23 cellular contexts compared by ENCODE assay signal in genomic region chr6:46254946-46255345, GRCh38.
A peak's percentile ranks its signal among the peaks of the same experiment; 100 is the strongest.
DNase-seq lines count a peak whose midpoint lies in the region; FAIRE-seq and TF ChIP-seq lines count a peak whose summit lies in the region.
"Had no signal": no experiment of that assay in that cellular context is flagged by ENCODE, and none has a peak within 500 bp of the region (broad histone marks: within the 10 kb centered on the region; RNA-seq: fewer than 3 reads in every experiment).

No MANE protein-coding gene starts in this region.

- H3K36me3 Mint-ChIP-seq in activated naive CD8-positive, alpha-beta T cell treated with anti-CD3 and anti-CD28 coated beads for 36 hours: no peaks in the 10 kb centered on the region
- H3K36me3 Mint-ChIP-seq: CD4-positive, CD25-positive, alpha-beta regulatory T cell; CD8-positive, alpha-beta T cell had no signal

- H3K4me1 Mint-ChIP-seq in activated naive CD8-positive, alpha-beta T cell treated with anti-CD3 and anti-CD28 coated beads for 36 hours: no peaks in the 10 kb centered on the region
- H3K4me1 Mint-ChIP-seq: B cell; CD4-positive, CD25-positive, alpha-beta regulatory T cell had no signal

- no peaks in the 10 kb centered on the region for H3K9me3 Mint-ChIP-seq in activated naive CD8-positive, alpha-beta T cell treated with anti-CD3 and anti-CD28 coated beads for 36 hours
- H3K9me3 Mint-ChIP-seq: CD8-positive, alpha-beta T cell had no signal

- WGBS in esophagus muscularis mucosa: 86% methylated on average over 2 of the region's 2 CpGs
- 24 to 72% (median 34%) methylated on average over 2 of the region's 2 CpGs for WGBS in small intestine, 3 donors

- no peaks in the 10 kb centered on the region for H3K36me3 ChIP-seq in esophagus muscularis mucosa
- no peaks in the 10 kb centered on the region for H3K36me3 ChIP-seq in small intestine (ENCODE audit: control insufficient read depth in 2 of 2, insufficient read depth in 2 of 2, low read length in 2 of 2)
- H3K36me3 ChIP-seq: BLaER1 had no signal

- H3K4me1 ChIP-seq in esophagus muscularis mucosa (peaks cover 0 to 21% (median 2%) of the 10 kb centered on the region in 4 donors), small intestine (ENCODE audit: control insufficient read depth in 2 of 2, insufficient read depth in 1 of 2, low read depth in 1 of 2, low read length in 1 of 2) (peaks cover 0 to 2% of the 10 kb centered on the region in 2 donors)
- H3K4me1 ChIP-seq: BLaER1, Caco-2 had no signal

- H3K27ac ChIP-seq in esophagus muscularis mucosa (replicated peaks in 1 of 4): no peak overlapping the region
- H3K27ac ChIP-seq in small intestine (ENCODE audit: low read depth in 1 of 2, low read length in 1 of 2): no peak overlapping the region
- H3K27ac ChIP-seq: 22Rv1, BLaER1, C4-2B had no signal

- H3K4me3 ChIP-seq in esophagus muscularis mucosa (no peak overlapping the region), small intestine (ENCODE audit: low read depth in 1 of 2, low read length in 2 of 2) (no peak overlapping the region)
- H3K4me3 ChIP-seq: BLaER1 had no signal

- DNase-seq in LoVo (ENCODE audit: low spot score) (peak; percentile 3), esophagus muscularis mucosa (ENCODE audit: extremely low spot score) (peak; percentile 26), kidney tubule cell (ENCODE audit: low spot score) (peak; percentile 56), small intestine (peak; percentile 76), NOMO-1 treated with dmso at 0.1 percent for 144 hours (lab: John Stamatoyannopoulos, UW; ENCODE audit: unreplicated experiment) (no peak), H4 (ENCODE audit: low spot score) (no peak), NCI-H1694 (lab: John Stamatoyannopoulos, UW) (no peak)
- DNase-seq in activated naive CD8-positive, alpha-beta T cell treated with anti-CD3 and anti-CD28 coated beads for 36 hours: no peak
- DNase-seq: Caco-2; CD4-positive, CD25-positive, alpha-beta regulatory T cell; CD8-positive, alpha-beta T cell; DMS153; DND-41; GOT3; H7; HCEC 1CT had no signal

- no peak overlapping the region for H3K27ac Mint-ChIP-seq in activated naive CD8-positive, alpha-beta T cell treated with anti-CD3 and anti-CD28 coated beads for 36 hours
- H3K27ac Mint-ChIP-seq: B cell; CD4-positive, CD25-positive, alpha-beta regulatory T cell; CD8-positive, alpha-beta T cell had no signal

- H3K9me3 ChIP-seq in esophagus muscularis mucosa (no peaks in the 10 kb centered on the region), small intestine (ENCODE audit: control insufficient read depth, low read depth) (no peaks in the 10 kb centered on the region)
- H3K9me3 ChIP-seq: BLaER1, Caco-2 had no signal

- no peak for TF ChIP-seq CTCF in esophagus muscularis mucosa (IDR thresholded peaks at IDR 0.05)

- FAIRE-seq in small intestine (lab: Jason Lieb, UNC): no peak
- FAIRE-seq: A204.1, G401.6, GM12892 had no signal

- no peak for TF ChIP-seq POLR2A in esophagus muscularis mucosa (IDR thresholded peaks at IDR 0.05; ENCODE audit: low read depth)

- no peaks in the 10 kb centered on the region for H3K27me3 Mint-ChIP-seq in activated naive CD8-positive, alpha-beta T cell treated with anti-CD3 and anti-CD28 coated beads for 36 hours
- H3K27me3 Mint-ChIP-seq: B cell; CD4-positive, CD25-positive, alpha-beta regulatory T cell had no signal

- intact Hi-C loops in esophagus muscularis mucosa (cut with DNase I): no loop called here

- H3K4me3 Mint-ChIP-seq in activated naive CD8-positive, alpha-beta T cell treated with anti-CD3 and anti-CD28 coated beads for 36 hours: no peak overlapping the region
- H3K4me3 Mint-ChIP-seq: B cell; CD4-positive, CD25-positive, alpha-beta regulatory T cell; CD8-positive, alpha-beta T cell had no signal

- H3K27me3 ChIP-seq in esophagus muscularis mucosa (no peaks in the 10 kb centered on the region), small intestine (ENCODE audit: control insufficient read depth in 2 of 2, insufficient read depth in 2 of 2, low read length in 2 of 2) (no peaks in the 10 kb centered on the region)
- H3K27me3 ChIP-seq: BLaER1 had no signal

- TF ChIP-seq EP300 in esophagus muscularis mucosa (IDR thresholded peaks at IDR 0.05): no peak

Comparison
In these comparisons a context has a peak if more than half of its experiments do, and no peak if none do; other contexts are left out.
1. DNase-seq: peak in LoVo (single experiment), esophagus muscularis mucosa (single experiment), kidney tubule cell (single experiment) and small intestine (single experiment); none in NOMO-1 treated with dmso at 0.1 percent for 144 hours (single experiment), activated naive CD8-positive, alpha-beta T cell treated with anti-CD3 and anti-CD28 coated beads for 36 hours (single experiment), H4 (single experiment) and NCI-H1694 (single experiment).